ENCODE assay signal across 32 cellular contexts in genomic region chr3:126493051-126493450, GRCh38. TPM values are rescaled to one million over a fixed set of nuclear protein-coding genes. Genes with fewer than 3 reads are reported as not detected.
"Had no signal": no experiment of that assay in that cellular context is flagged by ENCODE, and none has a peak within 500 bp of the region (broad histone marks: within the 10 kb centered on the region; RNA-seq: fewer than 3 reads in every experiment).

No MANE protein-coding gene starts in this region.

- H3K4me3 ChIP-seq: colonic mucosa, gastroesophageal sphincter, hepatocyte, ovary, skin epidermis, vagina had no signal

- DNase-seq: activated CD4-positive, alpha-beta memory T cell treated with anti-CD3 and anti-CD28 coated beads for 36 hours; activated CD4-positive, alpha-beta T cell treated with anti-CD3 and anti-CD28 coated beads for 48 hours; activated gamma-delta T cell treated with Interleukin-2 at 50 U/mL for 16 hours; activated T-cell treated with anti-CD3 and anti-CD28 coated beads, Interleukin-2, amount 50 U/mL, for 4 hours; colonic mucosa; effector memory CD4-positive, alpha-beta T cell; erythroblast; islet precursor cell; left cardiac atrium; mammary epithelial cell; nephron progenitor cell; ovary; stimulated activated CD4-positive, alpha-beta T cell treated with anti-CD3 and anti-CD28 coated beads, Interleukin-1b, Interleukin-23, amount 100 ng/mL, for 48 hours; stimulated activated CD4-positive, alpha-beta T cell treated with anti-CD3 and anti-CD28 coated beads, Interleukin-4, amount 100 ng/mL, for 4 hours; stimulated activated CD8-positive, alpha-beta memory T cell treated with anti-CD3 and anti-CD28 coated beads, Interleukin-4, amount 100 ng/mL, for 48 hours; stimulated activated naive CD8-positive, alpha-beta T cell treated with anti-CD3 and anti-CD28 coated beads, Interleukin-15, amount 100 ng/mL, for 72 hours; substantia nigra; T-helper 9 cell had no signal

- H3K4me1 Mint-ChIP-seq: activated T-helper 17 cell treated with anti-CD3 and anti-CD28 coated beads, Interleukin-2, amount 50 U/mL, for 72 hours; stimulated activated memory B cell treated with anti-CD40 and anti-IgM and Interleukin-4, amounts not matched to agents 10 μg/mL and 1 μg/mL and 100 μg/mL, for 72 hours had no signal

- H3K36me3 ChIP-seq: colonic mucosa, gastroesophageal sphincter, ovary, vagina had no signal

- H3K36me3 Mint-ChIP-seq: activated CD4-positive, alpha-beta memory T cell treated with anti-CD3 and anti-CD28 coated beads for 36 hours; activated naive CD4-positive, alpha-beta T cell treated with anti-CD3 and anti-CD28 coated beads, Interleukin-2, amount 50 U/mL, for 72 hours; stimulated activated memory B cell treated with anti-CD40 and anti-IgM and Interleukin-4, amounts not matched to agents 10 μg/mL and 1 μg/mL and 100 μg/mL, for 72 hours; type B pancreatic cell had no signal

- H3K27me3 ChIP-seq: colonic mucosa, hepatocyte, ovary, vagina had no signal

- H3K4me1 ChIP-seq: colonic mucosa, gastroesophageal sphincter had no signal

- H3K4me2 ChIP-seq: hepatocyte had no signal

- H3K27me3 Mint-ChIP-seq: activated CD4-positive, alpha-beta memory T cell treated with anti-CD3 and anti-CD28 coated beads for 36 hours; activated T-helper 17 cell treated with anti-CD3 and anti-CD28 coated beads, Interleukin-2, amount 50 U/mL, for 72 hours; stimulated activated memory B cell treated with anti-CD40 and anti-IgM and Interleukin-4, amounts not matched to agents 10 μg/mL and 1 μg/mL and 100 μg/mL, for 72 hours; stimulated activated naive CD8-positive, alpha-beta T cell treated with anti-CD3 and anti-CD28 coated beads, Interleukin-15, amount 100 ng/mL, for 72 hours had no signal

- H3K9me3 Mint-ChIP-seq: activated CD4-positive, alpha-beta memory T cell treated with anti-CD3 and anti-CD28 coated beads for 36 hours; activated naive CD4-positive, alpha-beta T cell treated with anti-CD3 and anti-CD28 coated beads, Interleukin-2, amount 50 U/mL, for 72 hours; activated T-cell treated with anti-CD3 and anti-CD28 coated beads, Interleukin-2, amount 50 U/mL, for 4 hours; activated T-helper 17 cell treated with anti-CD3 and anti-CD28 coated beads, Interleukin-2, amount 50 U/mL, for 72 hours; nephron progenitor cell; stimulated activated memory B cell treated with anti-CD40 and anti-IgM and Interleukin-4, amounts not matched to agents 10 μg/mL and 1 μg/mL and 100 μg/mL, for 72 hours; stimulated activated naive CD8-positive, alpha-beta T cell treated with anti-CD3 and anti-CD28 coated beads, Interleukin-15, amount 100 ng/mL, for 72 hours; T-helper 1 cell treated with Interleukin-12 subunit alpha and Interleukin-12 subunit beta and Interleukin-4 antibody, amounts not matched to agents 30 μg/mL and 1 μg/mL, for 36 hours; type B pancreatic cell had no signal

- H3K27ac Mint-ChIP-seq: activated CD4-positive, alpha-beta memory T cell treated with anti-CD3 and anti-CD28 coated beads for 36 hours; activated naive CD4-positive, alpha-beta T cell treated with anti-CD3 and anti-CD28 coated beads, Interleukin-2, amount 50 U/mL, for 72 hours; activated T-helper 17 cell treated with anti-CD3 and anti-CD28 coated beads, Interleukin-2, amount 50 U/mL, for 72 hours; nephron progenitor cell; progenitor cell of endocrine pancreas; stimulated activated memory B cell treated with anti-CD40 and anti-IgM and Interleukin-4, amounts not matched to agents 10 μg/mL and 1 μg/mL and 100 μg/mL, for 72 hours; T-helper 1 cell treated with Interleukin-12 subunit alpha and Interleukin-12 subunit beta and Interleukin-4 antibody, amounts not matched to agents 30 μg/mL and 1 μg/mL, for 36 hours; type B pancreatic cell had no signal

- H3K4me3 Mint-ChIP-seq: activated CD4-positive, alpha-beta memory T cell treated with anti-CD3 and anti-CD28 coated beads for 36 hours; activated T-cell treated with anti-CD3 and anti-CD28 coated beads, Interleukin-2, amount 50 U/mL, for 4 hours; activated T-helper 17 cell treated with anti-CD3 and anti-CD28 coated beads, Interleukin-2, amount 50 U/mL, for 72 hours; nephron progenitor cell; stimulated activated memory B cell treated with anti-CD40 and anti-IgM and Interleukin-4, amounts not matched to agents 10 μg/mL and 1 μg/mL and 100 μg/mL, for 72 hours; stimulated activated naive CD8-positive, alpha-beta T cell treated with anti-CD3 and anti-CD28 coated beads, Interleukin-15, amount 100 ng/mL, for 72 hours; T-helper 1 cell treated with Interleukin-12 subunit alpha and Interleukin-12 subunit beta and Interleukin-4 antibody, amounts not matched to agents 30 μg/mL and 1 μg/mL, for 36 hours; type B pancreatic cell had no signal

- H2AFZ ChIP-seq: hepatocyte had no signal

- H3K27ac ChIP-seq: colonic mucosa, gastroesophageal sphincter, hepatocyte, ovary, skin epidermis, vagina, VCaP had no signal

- H3K9me3 ChIP-seq: colonic mucosa, gastroesophageal sphincter, ovary, vagina had no signal

RNA-seq across cellular contexts. Expression of gene UROC1, which starts 24.5 kb away (rescaled TPM):
- total RNA-seq: activated CD4-positive, alpha-beta memory T cell treated with anti-CD3 and anti-CD28 coated beads for 36 hours; activated naive CD4-positive, alpha-beta T cell treated with anti-CD3 and anti-CD28 coated beads, Interleukin-2, amount 50 U/mL, for 72 hours; activated T-cell treated with anti-CD3 and anti-CD28 coated beads, Interleukin-2, amount 50 U/mL, for 4 hours; activated T-helper 17 cell treated with anti-CD3 and anti-CD28 coated beads, Interleukin-2, amount 50 U/mL, for 72 hours; colonic mucosa; dermis microvascular lymphatic vessel endothelial cell; gastroesophageal sphincter; left cardiac atrium; mammary epithelial cell; progenitor cell of endocrine pancreas; renal cortical epithelial cell; sciatic nerve; vagina had no signal
- polyA plus RNA-seq: mammary epithelial cell had no signal

RNA-seq across cellular contexts. Expression of gene CHST13, which starts 30.9 kb away (rescaled TPM):
- total RNA-seq: activated CD4-positive, alpha-beta memory T cell treated with anti-CD3 and anti-CD28 coated beads for 36 hours; activated naive CD4-positive, alpha-beta T cell treated with anti-CD3 and anti-CD28 coated beads, Interleukin-2, amount 50 U/mL, for 72 hours; activated T-cell treated with anti-CD3 and anti-CD28 coated beads, Interleukin-2, amount 50 U/mL, for 4 hours; activated T-helper 17 cell treated with anti-CD3 and anti-CD28 coated beads, Interleukin-2, amount 50 U/mL, for 72 hours; dermis microvascular lymphatic vessel endothelial cell; mammary epithelial cell had no signal
- polyA plus RNA-seq: mammary epithelial cell had no signal
